Comparison of ENCODE assay signal across 8 cellular contexts in genomic region chr7:106660862-106661720, GRCh38. TPM values are rescaled to one million over a fixed set of nuclear protein-coding genes. Genes with fewer than 3 reads are reported as not detected.
DNase-seq lines count a peak whose midpoint lies in the region; ATAC-seq and TF ChIP-seq lines count a peak whose summit lies in the region.

Gene CCDC71L, minus strand, starts transcription at chr7:106661158. Its CDS starts 262 bp downstream, at chr7:106660896.

- POLR2A ChIA-PET in WTC11 (lab: Charles Lee), result interaction anchor here (1.3 kb wide), 2 partner anchors 118 to 376 kb away, joined by 4 to 6 read pairs; partner anchors contain the start of gene NAMPT

- no peaks in the 10 kb centered on the region for H3K27me3 Mint-ChIP-seq in WTC11 (ENCODE audit: low read depth)

- TF ChIP-seq CTCF in WTC11 (IDR thresholded peaks at IDR 0.05), result no peak
- no peak for TF ChIP-seq CTCF in cardiac fibroblast (IDR thresholded peaks at IDR 0.05; ENCODE audit: low read depth, low read length)

- DNase-seq in NCI-H2227 treated with DMSO at 0.1 percent for 48 hours (lab: John Stamatoyannopoulos, UW) (peak; percentile 99), WTC11 (ENCODE audit: low spot score) (peak; percentile 95), cardiac fibroblast (ENCODE audit: low read depth in 2 of 2) (peak; percentile 95 to 97), iris pigment epithelial cell (ENCODE audit: low read depth) (peak; percentile 95)
- DNase-seq in stimulated activated CD4-positive, alpha-beta T cell treated with anti-CD3 and anti-CD28 coated beads, Interleukin-12 subunit alpha, Interleukin-12 subunit beta, amount 100 ng/mL, for 4 hours, result peak; percentile 89

- peaks cover 30% of the 10 kb centered on the region for H3K79me2 ChIP-seq in ACC112 (ENCODE audit: control insufficient read depth, insufficient read depth, low read length, unreplicated experiment)

- no peaks in the 10 kb centered on the region for H3K36me3 ChIP-seq in ACC112 (ENCODE audit: insufficient read depth, low read length)

- no peaks in the 10 kb centered on the region for H3K27me3 ChIP-seq in ACC112 (ENCODE audit: insufficient read depth, low read length)

- H3K27ac Mint-ChIP-seq in WTC11, result peak within 1 kb of the TSS; percentile 18

- H3K4me1 Mint-ChIP-seq in WTC11, result peaks cover 12% of the 10 kb centered on the region

- CTCF ChIA-PET in WTC11 (lab: Charles Lee), result interaction anchor here (0.5 to 4.3 kb wide), 11 partner anchors 75 to 508 kb away, joined by 3 to 28 read pairs (median 5); partner anchors contain the start of genes HBP1 and NAMPT

- H3K36me3 Mint-ChIP-seq in WTC11, result no peaks in the 10 kb centered on the region

- ATAC-seq in GM18873 (IDR thresholded peaks at IDR 0.05; ENCODE audit: low FRiP score, unreplicated experiment), result peak; percentile 65
- ATAC-seq in HG03139 (IDR thresholded peaks at IDR 0.05; ENCODE audit: unreplicated experiment), result peak; percentile 77
- peak; percentile 89 for ATAC-seq in WTC11

- peak within 1 kb of the TSS; percentile 86 for H3K4me3 Mint-ChIP-seq in WTC11

- H3K9me3 Mint-ChIP-seq in WTC11, result no peaks in the 10 kb centered on the region

- peaks cover 22% of the 10 kb centered on the region for H3K4me1 ChIP-seq in ACC112 (ENCODE audit: control insufficient read depth, insufficient read depth, low read length, unreplicated experiment)

- peak within 1 kb of the TSS; percentile 74 for H2AFZ ChIP-seq in ACC112 (ENCODE audit: low read length, unreplicated experiment)

- peak within 1 kb of the TSS; percentile 66 for H3K27ac ChIP-seq in ACC112 (ENCODE audit: low read depth, low read length)

- peak within 1 kb of the TSS; percentile 93 for H3K4me3 ChIP-seq in ACC112 (ENCODE audit: low read depth, low read length)
- H3K4me3 ChIP-seq in cardiac fibroblast (replicated peaks in 1 of 2; ENCODE audit: low read depth in 2 of 2, low read length in 2 of 2), result peak within 1 kb of the TSS; percentile 89 to 91

TF ChIP-seq in WTC11, 78 proteins besides CTCF, POLR2A, EP300 and RAD21 (continues in another document):
- TF ChIP-seq HMGA2 (CRISPR knock-in tag; IDR thresholded peaks at IDR 0.05), result 0 out of 2 replicates have a peak, but pooled peaks have one; percentile 22
- TF ChIP-seq, protein P1, sequence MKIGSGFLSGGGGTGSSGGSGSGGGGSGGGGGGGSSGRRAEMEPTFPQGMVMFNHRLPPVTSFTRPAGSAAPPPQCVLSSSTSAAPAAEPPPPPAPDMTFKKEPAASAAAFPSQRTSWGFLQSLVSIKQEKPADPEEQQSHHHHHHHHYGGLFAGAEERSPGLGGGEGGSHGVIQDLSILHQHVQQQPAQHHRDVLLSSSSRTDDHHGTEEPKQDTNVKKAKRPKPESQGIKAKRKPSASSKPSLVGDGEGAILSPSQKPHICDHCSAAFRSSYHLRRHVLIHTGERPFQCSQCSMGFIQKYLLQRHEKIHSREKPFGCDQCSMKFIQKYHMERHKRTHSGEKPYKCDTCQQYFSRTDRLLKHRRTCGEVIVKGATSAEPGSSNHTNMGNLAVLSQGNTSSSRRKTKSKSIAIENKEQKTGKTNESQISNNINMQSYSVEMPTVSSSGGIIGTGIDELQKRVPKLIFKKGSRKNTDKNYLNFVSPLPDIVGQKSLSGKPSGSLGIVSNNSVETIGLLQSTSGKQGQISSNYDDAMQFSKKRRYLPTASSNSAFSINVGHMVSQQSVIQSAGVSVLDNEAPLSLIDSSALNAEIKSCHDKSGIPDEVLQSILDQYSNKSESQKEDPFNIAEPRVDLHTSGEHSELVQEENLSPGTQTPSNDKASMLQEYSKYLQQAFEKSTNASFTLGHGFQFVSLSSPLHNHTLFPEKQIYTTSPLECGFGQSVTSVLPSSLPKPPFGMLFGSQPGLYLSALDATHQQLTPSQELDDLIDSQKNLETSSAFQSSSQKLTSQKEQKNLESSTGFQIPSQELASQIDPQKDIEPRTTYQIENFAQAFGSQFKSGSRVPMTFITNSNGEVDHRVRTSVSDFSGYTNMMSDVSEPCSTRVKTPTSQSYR (CRISPR knock-in tag; IDR thresholded peaks at IDR 0.05), result peak; percentile 41; the same call in 1 of the 2 replicates
- peak; percentile 11; the same call in 1 of the 2 replicates for TF ChIP-seq ZSCAN18 (CRISPR knock-in tag; IDR thresholded peaks at IDR 0.05)
- TF ChIP-seq, protein P2, sequence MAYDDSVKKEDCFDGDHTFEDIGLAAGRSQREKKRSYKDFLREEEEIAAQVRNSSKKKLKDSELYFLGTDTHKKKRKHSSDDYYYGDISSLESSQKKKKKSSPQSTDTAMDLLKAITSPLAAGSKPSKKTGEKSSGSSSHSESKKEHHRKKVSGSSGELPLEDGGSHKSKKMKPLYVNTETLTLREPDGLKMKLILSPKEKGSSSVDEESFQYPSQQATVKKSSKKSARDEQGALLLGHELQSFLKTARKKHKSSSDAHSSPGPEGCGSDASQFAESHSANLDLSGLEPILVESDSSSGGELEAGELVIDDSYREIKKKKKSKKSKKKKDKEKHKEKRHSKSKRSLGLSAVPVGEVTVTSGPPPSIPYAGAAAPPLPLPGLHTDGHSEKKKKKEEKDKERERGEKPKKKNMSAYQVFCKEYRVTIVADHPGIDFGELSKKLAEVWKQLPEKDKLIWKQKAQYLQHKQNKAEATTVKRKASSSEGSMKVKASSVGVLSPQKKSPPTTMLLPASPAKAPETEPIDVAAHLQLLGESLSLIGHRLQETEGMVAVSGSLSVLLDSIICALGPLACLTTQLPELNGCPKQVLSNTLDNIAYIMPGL (CRISPR knock-in tag; IDR thresholded peaks at IDR 0.05), result peak; percentile 58; the same call in 1 of the 2 replicates
- TF ChIP-seq OVOL2 (CRISPR knock-in tag; IDR thresholded peaks at IDR 0.05; ENCODE audit: borderline replicate concordance), result no peak
- TF ChIP-seq NFYB (CRISPR knock-in tag; conservative IDR thresholded peaks at IDR 0.05; ENCODE audit: low read depth), result peak; percentile 61
- no peak for TF ChIP-seq TEAD1 (CRISPR knock-in tag; IDR thresholded peaks at IDR 0.05)
- TF ChIP-seq TEAD4 (CRISPR knock-in tag; IDR thresholded peaks at IDR 0.05), result no peak
- no peak for TF ChIP-seq ZNF423 (CRISPR knock-in tag; IDR thresholded peaks at IDR 0.05)
- TF ChIP-seq ELF4 (CRISPR knock-in tag; IDR thresholded peaks at IDR 0.05; ENCODE audit: low read depth), result no peak; the same call in 1 of the 2 replicates
- no peak for TF ChIP-seq ATF2 (CRISPR knock-in tag; IDR thresholded peaks at IDR 0.05; ENCODE audit: borderline replicate concordance, low read depth)
- no peak for TF ChIP-seq RORB (CRISPR knock-in tag; IDR thresholded peaks at IDR 0.05)
- peak; percentile 47; the same call in 1 of the 2 replicates for TF ChIP-seq SP1 (CRISPR knock-in tag; conservative IDR thresholded peaks at IDR 0.05)
- TF ChIP-seq FOXJ3 (CRISPR knock-in tag; IDR thresholded peaks at IDR 0.05; ENCODE audit: borderline replicate concordance), result no peak
- TF ChIP-seq FOXP1 (CRISPR knock-in tag; IDR thresholded peaks at IDR 0.05; ENCODE audit: borderline replicate concordance), result peak; percentile 30; the same call in 1 of the 2 replicates

RNA-seq across cellular contexts. Expression of gene CCDC71L, which starts in this region (rescaled TPM):
- 20.9 to 21.5 TPM (median 21.2 TPM) in 3 replicates for total RNA-seq in WTC11 (2021)

Comparison
In these comparisons a context has a peak if more than half of its experiments do, and no peak if none do; other contexts are left out.
1. Peak in every context shown above with its lines: DNase-seq, ATAC-seq, H3K4me3 ChIP-seq and H3K27ac ChIP-seq.